Comparison of ENCODE assay signal across 1 cellular context in genomic region chr10:78651287-78651686, GRCh38.
TF ChIP-seq lines count a peak whose summit lies in the region.

No MANE protein-coding gene starts in this region.

TF ChIP-seq in HepG2, 621 proteins besides CTCF, POLR2A, EP300 and RAD21 (continued from another document):
- TF ChIP-seq ARID5B (CRISPR knock-in tag; IDR thresholded peaks at IDR 0.05), result no peak
- TF ChIP-seq, protein P1, sequence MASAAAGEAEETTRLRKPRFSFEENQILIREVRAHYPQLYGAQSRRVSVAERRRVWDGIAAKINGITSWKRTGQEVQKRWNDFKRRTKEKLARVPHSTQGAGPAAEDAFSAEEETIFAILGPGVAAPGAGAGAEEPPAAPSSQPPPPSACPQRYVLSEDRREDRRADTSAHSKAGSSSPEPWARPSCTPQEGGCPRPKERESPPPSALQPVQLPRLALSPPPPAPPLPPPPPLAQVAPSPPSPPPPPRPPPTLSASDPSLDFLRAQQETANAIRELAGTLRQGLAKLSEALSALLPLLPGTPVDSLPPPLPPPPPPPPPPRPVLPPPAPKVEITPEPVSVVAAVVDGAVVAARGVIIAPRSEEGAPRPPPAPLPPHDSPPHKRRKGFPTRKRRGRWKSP (CRISPR knock-in tag; IDR thresholded peaks at IDR 0.05), result no peak
- no peak for TF ChIP-seq BCL6 (CRISPR knock-in tag; IDR thresholded peaks at IDR 0.05)
- no peak for TF ChIP-seq ZBTB2 (CRISPR knock-in tag; IDR thresholded peaks at IDR 0.05; ENCODE audit: low read depth)
- TF ChIP-seq GABPB1 (CRISPR knock-in tag; IDR thresholded peaks at IDR 0.05), result no peak
TF ChIP-seq in HepG2: peak in this region for 0.
